In genomic region chr7:66740302-66740979, GRCh38 we compare ENCODE assay signal across 1 cellular context.
A peak's percentile ranks its signal among the peaks of the same experiment; 100 is the strongest.
TF ChIP-seq lines count a peak whose summit lies in the region.

RABGEF1 (plus strand) TSS chr7:66740733; CDS start chr7:66771900, 31,167 bp downstream.

TF ChIP-seq in HepG2, 621 proteins besides CTCF, POLR2A, EP300 and RAD21 (continued from another document and continues in another):
- TF ChIP-seq FOXJ3 (CRISPR knock-in tag; IDR thresholded peaks at IDR 0.05; ENCODE audit: borderline replicate concordance) (no peak), MAZ (IDR thresholded peaks at IDR 0.05; ENCODE audit: borderline replicate concordance, low read depth, low read length) (peak; percentile 83), MAZ (CRISPR knock-in tag; IDR thresholded peaks at IDR 0.05; ENCODE audit: low read depth) (peak; percentile 75; the same call in 1 of the 2 replicates), PHF20 (CRISPR knock-in tag; IDR thresholded peaks at IDR 0.05) (peak; percentile 84), FOXA3 (CRISPR knock-in tag; IDR thresholded peaks at IDR 0.05) (0 out of 2 replicates have a peak, but pooled peaks have one; percentile 29), ZNF616 (CRISPR knock-in tag; IDR thresholded peaks at IDR 0.05; ENCODE audit: low read depth) (0 out of 2 replicates have a peak, but pooled peaks have one; percentile 30), SMAD3 (CRISPR knock-in tag; IDR thresholded peaks at IDR 0.05) (peak; percentile 65; the same call in 1 of the 2 replicates), ZNF556 (CRISPR knock-in tag; IDR thresholded peaks at IDR 0.05; ENCODE audit: borderline replicate concordance) (peak; percentile 82), HCFC1 (IDR thresholded peaks at IDR 0.05; ENCODE audit: low read depth, low read length) (peak; percentile 39; the same call in 1 of the 2 replicates), ZFYVE20 (CRISPR knock-in tag; IDR thresholded peaks at IDR 0.05; ENCODE audit: borderline replicate concordance, low read depth) (no peak), NCOR1 (IDR thresholded peaks at IDR 0.05; ENCODE audit: borderline replicate concordance, low read length) (peak; percentile 8; the same call in 1 of the 2 replicates), CREBL2 (CRISPR knock-in tag; IDR thresholded peaks at IDR 0.05; ENCODE audit: borderline replicate concordance) (0 out of 2 replicates have a peak, but pooled peaks have one; percentile 27), ZNF543 (CRISPR knock-in tag; IDR thresholded peaks at IDR 0.05) (peak; percentile 67), ZBTB26 (CRISPR knock-in tag; IDR thresholded peaks at IDR 0.05; ENCODE audit: borderline replicate concordance) (peak; percentile 79; the same call in 1 of the 2 replicates), NONO (IDR thresholded peaks at IDR 0.05) (no peak), NONO (CRISPR knock-in tag; conservative IDR thresholded peaks at IDR 0.05) (peak; percentile 64; the same call in 1 of the 2 replicates), NCOA1 (CRISPR knock-in tag; IDR thresholded peaks at IDR 0.05) (peak; percentile 94), GABPB1 (CRISPR knock-in tag; IDR thresholded peaks at IDR 0.05) (peak; percentile 97), TBX3 (IDR thresholded peaks at IDR 0.05; ENCODE audit: borderline replicate concordance) (peak; percentile 27; the same call in 1 of the 2 replicates), PRDM10 (CRISPR knock-in tag; IDR thresholded peaks at IDR 0.05; ENCODE audit: low read depth) (peak; percentile 25; the same call in 1 of the 2 replicates), SP4 (CRISPR knock-in tag; IDR thresholded peaks at IDR 0.05) (peak; percentile 69; the same call in 1 of the 2 replicates), ZNF414 (CRISPR knock-in tag; IDR thresholded peaks at IDR 0.05) (peak; percentile 95), IKZF5 (CRISPR knock-in tag; IDR thresholded peaks at IDR 0.05) (peak; percentile 67; the same call in 1 of the 2 replicates), ZNF558 (CRISPR knock-in tag; IDR thresholded peaks at IDR 0.05; ENCODE audit: borderline replicate concordance) (peak; percentile 92; the same call in 1 of the 2 replicates), ZNF609 (CRISPR knock-in tag; IDR thresholded peaks at IDR 0.05; ENCODE audit: borderline replicate concordance) (peak; percentile 77), SPEN (CRISPR knock-in tag; IDR thresholded peaks at IDR 0.05; ENCODE audit: low read depth) (peak; percentile 53), TEAD3 (CRISPR knock-in tag; optimal IDR thresholded peaks at IDR 0.05; ENCODE audit: borderline replicate concordance) (peak; percentile 28)
- TF ChIP-seq, protein P1, sequence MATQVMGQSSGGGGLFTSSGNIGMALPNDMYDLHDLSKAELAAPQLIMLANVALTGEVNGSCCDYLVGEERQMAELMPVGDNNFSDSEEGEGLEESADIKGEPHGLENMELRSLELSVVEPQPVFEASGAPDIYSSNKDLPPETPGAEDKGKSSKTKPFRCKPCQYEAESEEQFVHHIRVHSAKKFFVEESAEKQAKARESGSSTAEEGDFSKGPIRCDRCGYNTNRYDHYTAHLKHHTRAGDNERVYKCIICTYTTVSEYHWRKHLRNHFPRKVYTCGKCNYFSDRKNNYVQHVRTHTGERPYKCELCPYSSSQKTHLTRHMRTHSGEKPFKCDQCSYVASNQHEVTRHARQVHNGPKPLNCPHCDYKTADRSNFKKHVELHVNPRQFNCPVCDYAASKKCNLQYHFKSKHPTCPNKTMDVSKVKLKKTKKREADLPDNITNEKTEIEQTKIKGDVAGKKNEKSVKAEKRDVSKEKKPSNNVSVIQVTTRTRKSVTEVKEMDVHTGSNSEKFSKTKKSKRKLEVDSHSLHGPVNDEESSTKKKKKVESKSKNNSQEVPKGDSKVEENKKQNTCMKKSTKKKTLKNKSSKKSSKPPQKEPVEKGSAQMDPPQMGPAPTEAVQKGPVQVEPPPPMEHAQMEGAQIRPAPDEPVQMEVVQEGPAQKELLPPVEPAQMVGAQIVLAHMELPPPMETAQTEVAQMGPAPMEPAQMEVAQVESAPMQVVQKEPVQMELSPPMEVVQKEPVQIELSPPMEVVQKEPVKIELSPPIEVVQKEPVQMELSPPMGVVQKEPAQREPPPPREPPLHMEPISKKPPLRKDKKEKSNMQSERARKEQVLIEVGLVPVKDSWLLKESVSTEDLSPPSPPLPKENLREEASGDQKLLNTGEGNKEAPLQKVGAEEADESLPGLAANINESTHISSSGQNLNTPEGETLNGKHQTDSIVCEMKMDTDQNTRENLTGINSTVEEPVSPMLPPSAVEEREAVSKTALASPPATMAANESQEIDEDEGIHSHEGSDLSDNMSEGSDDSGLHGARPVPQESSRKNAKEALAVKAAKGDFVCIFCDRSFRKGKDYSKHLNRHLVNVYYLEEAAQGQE (IDR thresholded peaks at IDR 0.05; ENCODE audit: borderline replicate concordance in 1 of 2, low read depth in 1 of 2, low read length in 2 of 2) = no peak; a peak in 1 of 4 replicates
- TF ChIP-seq, protein P2, sequence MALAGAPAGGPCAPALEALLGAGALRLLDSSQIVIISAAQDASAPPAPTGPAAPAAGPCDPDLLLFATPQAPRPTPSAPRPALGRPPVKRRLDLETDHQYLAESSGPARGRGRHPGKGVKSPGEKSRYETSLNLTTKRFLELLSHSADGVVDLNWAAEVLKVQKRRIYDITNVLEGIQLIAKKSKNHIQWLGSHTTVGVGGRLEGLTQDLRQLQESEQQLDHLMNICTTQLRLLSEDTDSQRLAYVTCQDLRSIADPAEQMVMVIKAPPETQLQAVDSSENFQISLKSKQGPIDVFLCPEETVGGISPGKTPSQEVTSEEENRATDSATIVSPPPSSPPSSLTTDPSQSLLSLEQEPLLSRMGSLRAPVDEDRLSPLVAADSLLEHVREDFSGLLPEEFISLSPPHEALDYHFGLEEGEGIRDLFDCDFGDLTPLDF (CRISPR knock-in tag; IDR thresholded peaks at IDR 0.05) = no peak
- TF ChIP-seq, protein P3, sequence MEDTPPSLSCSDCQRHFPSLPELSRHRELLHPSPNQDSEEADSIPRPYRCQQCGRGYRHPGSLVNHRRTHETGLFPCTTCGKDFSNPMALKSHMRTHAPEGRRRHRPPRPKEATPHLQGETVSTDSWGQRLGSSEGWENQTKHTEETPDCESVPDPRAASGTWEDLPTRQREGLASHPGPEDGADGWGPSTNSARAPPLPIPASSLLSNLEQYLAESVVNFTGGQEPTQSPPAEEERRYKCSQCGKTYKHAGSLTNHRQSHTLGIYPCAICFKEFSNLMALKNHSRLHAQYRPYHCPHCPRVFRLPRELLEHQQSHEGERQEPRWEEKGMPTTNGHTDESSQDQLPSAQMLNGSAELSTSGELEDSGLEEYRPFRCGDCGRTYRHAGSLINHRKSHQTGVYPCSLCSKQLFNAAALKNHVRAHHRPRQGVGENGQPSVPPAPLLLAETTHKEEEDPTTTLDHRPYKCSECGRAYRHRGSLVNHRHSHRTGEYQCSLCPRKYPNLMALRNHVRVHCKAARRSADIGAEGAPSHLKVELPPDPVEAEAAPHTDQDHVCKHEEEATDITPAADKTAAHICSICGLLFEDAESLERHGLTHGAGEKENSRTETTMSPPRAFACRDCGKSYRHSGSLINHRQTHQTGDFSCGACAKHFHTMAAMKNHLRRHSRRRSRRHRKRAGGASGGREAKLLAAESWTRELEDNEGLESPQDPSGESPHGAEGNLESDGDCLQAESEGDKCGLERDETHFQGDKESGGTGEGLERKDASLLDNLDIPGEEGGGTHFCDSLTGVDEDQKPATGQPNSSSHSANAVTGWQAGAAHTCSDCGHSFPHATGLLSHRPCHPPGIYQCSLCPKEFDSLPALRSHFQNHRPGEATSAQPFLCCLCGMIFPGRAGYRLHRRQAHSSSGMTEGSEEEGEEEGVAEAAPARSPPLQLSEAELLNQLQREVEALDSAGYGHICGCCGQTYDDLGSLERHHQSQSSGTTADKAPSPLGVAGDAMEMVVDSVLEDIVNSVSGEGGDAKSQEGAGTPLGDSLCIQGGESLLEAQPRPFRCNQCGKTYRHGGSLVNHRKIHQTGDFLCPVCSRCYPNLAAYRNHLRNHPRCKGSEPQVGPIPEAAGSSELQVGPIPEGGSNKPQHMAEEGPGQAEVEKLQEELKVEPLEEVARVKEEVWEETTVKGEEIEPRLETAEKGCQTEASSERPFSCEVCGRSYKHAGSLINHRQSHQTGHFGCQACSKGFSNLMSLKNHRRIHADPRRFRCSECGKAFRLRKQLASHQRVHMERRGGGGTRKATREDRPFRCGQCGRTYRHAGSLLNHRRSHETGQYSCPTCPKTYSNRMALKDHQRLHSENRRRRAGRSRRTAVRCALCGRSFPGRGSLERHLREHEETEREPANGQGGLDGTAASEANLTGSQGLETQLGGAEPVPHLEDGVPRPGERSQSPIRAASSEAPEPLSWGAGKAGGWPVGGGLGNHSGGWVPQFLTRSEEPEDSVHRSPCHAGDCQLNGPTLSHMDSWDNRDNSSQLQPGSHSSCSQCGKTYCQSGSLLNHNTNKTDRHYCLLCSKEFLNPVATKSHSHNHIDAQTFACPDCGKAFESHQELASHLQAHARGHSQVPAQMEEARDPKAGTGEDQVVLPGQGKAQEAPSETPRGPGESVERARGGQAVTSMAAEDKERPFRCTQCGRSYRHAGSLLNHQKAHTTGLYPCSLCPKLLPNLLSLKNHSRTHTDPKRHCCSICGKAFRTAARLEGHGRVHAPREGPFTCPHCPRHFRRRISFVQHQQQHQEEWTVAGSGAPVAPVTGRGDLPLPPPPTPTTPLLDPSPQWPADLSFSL (CRISPR knock-in tag; IDR thresholded peaks at IDR 0.05) = no peak
